20 cellular contexts compared by ENCODE assay signal in genomic region chr20:41469868-41470267, GRCh38.
A peak's percentile ranks its signal among the peaks of the same experiment; 100 is the strongest.
DNase-seq lines count a peak whose midpoint lies in the region; ATAC-seq and TF ChIP-seq lines count a peak whose summit lies in the region.
"Had no signal": no experiment of that assay in that cellular context is flagged by ENCODE, and none has a peak within 500 bp of the region (broad histone marks: within the 10 kb centered on the region; RNA-seq: fewer than 3 reads in every experiment).

No MANE protein-coding gene starts in this region.

- H3K27me3 ChIP-seq in right atrium auricular region = no peaks in the 10 kb centered on the region
- H3K27me3 ChIP-seq in dorsolateral prefrontal cortex = no peaks in the 10 kb centered on the region
- H3K27me3 ChIP-seq: SJCRH30 had no signal

- H3K27ac ChIP-seq in right atrium auricular region = peak overlapping the region; percentile 31 to 44
- no peak overlapping the region for H3K27ac ChIP-seq in dorsolateral prefrontal cortex
- H3K27ac ChIP-seq: KMS-11, RWPE1, SJCRH30 had no signal

- peaks cover 28% of the 10 kb centered on the region for H3K36me3 ChIP-seq in right atrium auricular region

- ATAC-seq in Right ventricle myocardium inferior (peak; percentile 58), GM21515 (IDR thresholded peaks at IDR 0.05; ENCODE audit: unreplicated experiment) (no peak)
- ATAC-seq: GM12878 had no signal

- TF ChIP-seq CTCF in right atrium auricular region (IDR thresholded peaks at IDR 0.05) (no peak), dorsolateral prefrontal cortex (IDR thresholded peaks at IDR 0.05 in 54 of 56, conservative IDR thresholded peaks at IDR 0.05 in 2 of 56; ENCODE audit: low read depth in 1 of 56, partially characterized antibody in 56 of 56) (no peak)

- H3K9me3 ChIP-seq in right atrium auricular region = peaks cover 5 to 8% of the 10 kb centered on the region in 2 donors
- H3K9me3 ChIP-seq: SJCRH30 had no signal

- H3K4me1 ChIP-seq in right atrium auricular region = peaks cover 0 to 25% of the 10 kb centered on the region in 2 donors

- DNase-seq in Right ventricle myocardium inferior (ENCODE audit: missing footprints) (no peak), cardiac septum (ENCODE audit: low spot score) (no peak), fibroblast of peridontal ligament (ENCODE audit: extremely low read depth) (peak; percentile 20), right atrium auricular region (ENCODE audit: low spot score) (no peak), dorsolateral prefrontal cortex (no peak), midbrain (lab: John Stamatoyannopoulos, UW) (no peak)
- DNase-seq in stimulated activated CD4-positive, alpha-beta T cell treated with anti-CD3 and anti-CD28 coated beads, Interleukin-2, amount 100 ng/mL, for 24 hours = no peak
- DNase-seq: 8988T; CD4-positive, alpha-beta memory T cell; DMS153; GF-D8; NCI-H1417 treated with DMSO at 0.1 percent for 48 hours; NCI-H187 treated with DMSO at 0.1 percent for 48 hours; NCI-H226; NCI-H524; SJCRH30 had no signal

- intact Hi-C loops in Right ventricle myocardium inferior (cut with DNase I) (loop anchor here (5.0 kb wide), 1 partner anchor 222 kb away; no protein-coding TSS in a partner anchor), cardiac septum (cut with DNase I) (no loop called here), dorsolateral prefrontal cortex (cut with DNase I) (no loop called here)

- H3K4me3 ChIP-seq in right atrium auricular region = no peak overlapping the region
- H3K4me3 ChIP-seq in dorsolateral prefrontal cortex = no peak overlapping the region
- H3K4me3 ChIP-seq: GM12878, SJCRH30 had no signal

Comparison
In these comparisons a context has a peak if more than half of its experiments do, and no peak if none do; other contexts are left out.
1. H3K27ac ChIP-seq: peak in right atrium auricular region (2 of 2); none in dorsolateral prefrontal cortex (0 of 59).